8 cellular contexts compared by ENCODE assay signal in the genomic region with DNA sequence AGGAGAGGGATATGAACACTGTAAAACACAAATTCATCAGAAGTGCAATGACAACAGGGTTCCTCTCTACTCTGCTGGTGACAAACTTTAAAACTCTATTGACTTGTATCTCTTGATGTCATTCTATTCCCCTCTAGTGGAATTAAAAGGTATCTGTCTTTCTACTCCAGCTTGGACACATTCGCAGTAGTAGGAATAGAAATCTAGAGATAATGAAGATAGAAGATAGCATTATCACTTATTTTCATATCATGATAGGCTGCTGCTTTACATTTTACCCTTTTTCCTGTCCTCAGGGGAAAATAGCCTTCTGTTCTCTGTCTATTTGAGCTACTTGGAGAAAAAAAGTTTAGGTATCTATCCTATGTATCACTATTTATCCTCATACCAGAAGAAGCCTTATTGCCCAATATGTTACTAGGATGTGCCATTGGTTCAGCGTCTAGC.
DNase-seq lines count a peak whose midpoint lies in the region; ATAC-seq and TF ChIP-seq lines count a peak whose summit lies in the region.

No MANE protein-coding gene starts in this region.

- peaks cover 14% of the 10 kb centered on the region for H3K4me1 Mint-ChIP-seq in stimulated activated effector memory CD8-positive, alpha-beta T cell treated with anti-CD3 and anti-CD28 coated beads, Interleukin-12 subunit alpha, Interleukin-12 subunit beta, amount 100 ng/mL, for 72 hours

- CTCF ChIA-PET in Panc1 (lab: Charles Lee) = no interaction called here

- no peaks in the 10 kb centered on the region for H3K9me3 Mint-ChIP-seq in stimulated activated effector memory CD8-positive, alpha-beta T cell treated with anti-CD3 and anti-CD28 coated beads, Interleukin-12 subunit alpha, Interleukin-12 subunit beta, amount 100 ng/mL, for 72 hours

- in situ Hi-C loops in Panc1 (cut with HindIII; ENCODE audit: low pct_unique_long_range_greater_than_20kb, low sequenced_read_pairs) = no loop called here

- H3K4me3 Mint-ChIP-seq in stimulated activated effector memory CD8-positive, alpha-beta T cell treated with anti-CD3 and anti-CD28 coated beads, Interleukin-12 subunit alpha, Interleukin-12 subunit beta, amount 100 ng/mL, for 72 hours = no peak overlapping the region

- H3K4me3 ChIP-seq in AG10803 (ENCODE audit: low read length) (no peak overlapping the region), HFF-Myc (replicated peaks; ENCODE audit: low read depth, low read length) (no peak overlapping the region), Panc1 (ENCODE audit: low read depth in 2 of 2, low read length in 2 of 2) (no peak overlapping the region), foreskin fibroblast (ENCODE audit: low read depth in 1 of 2, low read length in 2 of 2) (no peak overlapping the region)

- peaks cover 7% of the 10 kb centered on the region for H3K36me3 Mint-ChIP-seq in stimulated activated effector memory CD8-positive, alpha-beta T cell treated with anti-CD3 and anti-CD28 coated beads, Interleukin-12 subunit alpha, Interleukin-12 subunit beta, amount 100 ng/mL, for 72 hours

- H3K4me1 ChIP-seq in Panc1 (ENCODE audit: control insufficient read depth, insufficient read depth, low read length) = no peaks in the 10 kb centered on the region

- POLR2A ChIA-PET in Panc1 (lab: Charles Lee) = no interaction called here

- H3K27me3 ChIP-seq in Panc1 (ENCODE audit: control insufficient read depth, insufficient read depth, low read length) = no peaks in the 10 kb centered on the region

- no peaks in the 10 kb centered on the region for H3K9me3 ChIP-seq in Panc1 (ENCODE audit: control insufficient read depth, insufficient read depth, low read depth, low read length)

- DNase-seq in AG10803 (ENCODE audit: low read depth) (peak; percentile 41), HFF-Myc (ENCODE audit: extremely low read depth, low read depth) (no peak), Panc1 (ENCODE audit: low read depth, low spot score) (no peak), foreskin fibroblast (peak in 1 of 2 donors; percentile 39)
- no peak for DNase-seq in stimulated activated effector memory CD8-positive, alpha-beta T cell treated with anti-CD3 and anti-CD28 coated beads, Interleukin-12 subunit alpha, Interleukin-12 subunit beta, amount 100 ng/mL, for 72 hours (ENCODE audit: low spot score in 2 of 2)

- H3K36me3 ChIP-seq in Panc1 (ENCODE audit: control insufficient read depth, insufficient read depth, low read length) = no peaks in the 10 kb centered on the region; the same call in 1 of the 2 replicates

- H3K27ac ChIP-seq in Panc1 (ENCODE audit: low read length) = no peak overlapping the region

- no TSS peak for BruUV-seq in Panc1 (replicated peaks; lab: Mats Ljungman, UMichigan)

- ATAC-seq in Panc1 (peak; percentile 77; the same call in 1 of the 2 replicates), GM18868 (IDR thresholded peaks at IDR 0.05; ENCODE audit: unreplicated experiment) (no peak), HG03196 (IDR thresholded peaks at IDR 0.05; ENCODE audit: unreplicated experiment) (no peak), HG02981 (IDR thresholded peaks at IDR 0.05; ENCODE audit: unreplicated experiment) (no peak)
- ATAC-seq in stimulated activated effector memory CD8-positive, alpha-beta T cell treated with anti-CD3 and anti-CD28 coated beads, Interleukin-12 subunit alpha, Interleukin-12 subunit beta, amount 100 ng/mL, for 72 hours = peak; percentile 45

- intact Hi-C loops in Panc1 (cut with micrococcal nuclease; ENCODE audit: unreplicated experiment) = loop anchor here (2.0 kb wide), 1 partner anchor 427 kb away; no protein-coding TSS in a partner anchor

- peak; percentile 62 for TF ChIP-seq CTCF in AG10803 (conservative IDR thresholded peaks at IDR 0.05; ENCODE audit: low read length)
- TF ChIP-seq CTCF in HFF-Myc (IDR thresholded peaks at IDR 0.05; ENCODE audit: low read depth, low read length, missing control alignments) = peak; percentile 22
- TF ChIP-seq CTCF in Panc1 (IDR thresholded peaks at IDR 0.05) = peak; percentile 46; the same call in 1 of the 2 replicates
- peak; percentile 30 for TF ChIP-seq CTCF in foreskin fibroblast (IDR thresholded peaks at IDR 0.05; ENCODE audit: low read depth, low read length)

- no peak overlapping the region for H3K27ac Mint-ChIP-seq in stimulated activated effector memory CD8-positive, alpha-beta T cell treated with anti-CD3 and anti-CD28 coated beads, Interleukin-12 subunit alpha, Interleukin-12 subunit beta, amount 100 ng/mL, for 72 hours

Comparison
In these comparisons a context has a peak if more than half of its experiments do, and no peak if none do; other contexts are left out.
1. ATAC-seq: peak in Panc1 (single experiment) and stimulated activated effector memory CD8-positive, alpha-beta T cell treated with anti-CD3 and anti-CD28 coated beads, Interleukin-12 subunit alpha, Interleukin-12 subunit beta, amount 100 ng/mL, for 72 hours (single experiment); none in GM18868 (single experiment), HG03196 (single experiment) and HG02981 (single experiment).
2. Peak in every context shown above with its lines, with median percentiles within 50 percentile points of each other: CTCF ChIP-seq.